Comparison of ENCODE assay signal across 19 cellular contexts in the genomic region with DNA sequence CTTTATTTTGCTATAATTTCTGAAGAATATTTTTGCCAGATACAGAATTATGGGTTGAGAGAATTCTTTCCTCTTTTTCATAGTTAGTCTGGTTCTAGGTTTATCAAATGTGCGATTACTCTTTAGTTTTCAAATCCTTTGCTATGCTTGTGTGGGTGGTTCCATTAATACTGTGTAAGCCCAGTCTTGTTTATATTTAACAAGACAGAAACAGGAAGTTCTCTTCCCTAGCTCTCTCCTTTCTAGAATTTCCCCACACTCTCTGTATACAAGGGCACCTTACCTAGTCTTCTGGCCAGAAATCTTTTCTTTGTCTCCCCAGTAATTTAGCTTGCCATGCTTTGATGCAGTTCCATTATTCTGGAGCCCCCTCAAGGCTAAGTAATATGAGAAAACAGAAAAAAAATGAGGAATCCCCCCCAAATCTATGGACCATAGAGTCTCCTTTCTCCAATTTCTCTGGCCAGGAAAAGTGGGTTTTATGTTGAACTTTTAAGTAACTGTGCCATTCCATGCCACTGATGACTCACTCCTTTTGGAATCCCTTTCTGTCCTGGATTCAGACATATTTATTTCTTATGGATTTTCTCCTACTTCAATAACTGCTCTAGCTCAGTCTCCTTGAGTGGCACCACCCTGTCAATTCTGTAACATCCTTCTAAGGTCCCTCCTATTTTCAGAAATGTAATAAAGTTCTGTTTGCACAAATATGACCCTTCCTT.
DNase-seq lines count a peak whose midpoint lies in the region; ATAC-seq and TF ChIP-seq lines count a peak whose summit lies in the region.
"Had no signal": no experiment of that assay in that cellular context is flagged by ENCODE, and none has a peak within 500 bp of the region (broad histone marks: within the 10 kb centered on the region; RNA-seq: fewer than 3 reads in every experiment).

No MANE protein-coding gene starts in this region.

- TF ChIP-seq POLR2A in gastroesophageal sphincter (IDR thresholded peaks at IDR 0.05): no peak

- H3K36me3 Mint-ChIP-seq in Calu3 (ENCODE audit: insufficient read depth, unreplicated experiment): no peaks in the 10 kb centered on the region
- H3K36me3 Mint-ChIP-seq: IgD-negative memory B cell, immature natural killer cell had no signal

- no peaks in the 10 kb centered on the region for H3K9me3 Mint-ChIP-seq in Calu3 (ENCODE audit: low read depth, unreplicated experiment)

- H3K27me3 Mint-ChIP-seq in Calu3 (ENCODE audit: unreplicated experiment): no peaks in the 10 kb centered on the region
- H3K27me3 Mint-ChIP-seq: IgD-negative memory B cell had no signal

- H2AK5ac ChIP-seq in mesenchymal stem cell (ENCODE audit: low read length, severe bottlenecking): no peak overlapping the region

- H3K4me1 Mint-ChIP-seq in Calu3 (ENCODE audit: low read depth, unreplicated experiment): peaks cover 12% of the 10 kb centered on the region
- H3K4me1 Mint-ChIP-seq: IgD-negative memory B cell, immature natural killer cell had no signal

- H3K9ac ChIP-seq in mesenchymal stem cell (ENCODE audit: low read length): no peak overlapping the region

- no peaks in the 10 kb centered on the region for H3K4me1 ChIP-seq in mesenchymal stem cell (ENCODE audit: control insufficient read depth, insufficient read depth, low read depth, low read length)
- no peaks in the 10 kb centered on the region for H3K4me1 ChIP-seq in gastroesophageal sphincter
- H3K4me1 ChIP-seq: ascending aorta, gastrocnemius medialis had no signal

- H3K36me3 ChIP-seq in MG63 (no peaks in the 10 kb centered on the region), mesenchymal stem cell (ENCODE audit: control insufficient read depth in 1 of 2, insufficient read depth in 2 of 2, low read depth in 1 of 2, low read length in 2 of 2) (no peaks in the 10 kb centered on the region), gastroesophageal sphincter (no peaks in the 10 kb centered on the region)
- H3K36me3 ChIP-seq: ascending aorta, gastrocnemius medialis had no signal

- peak overlapping the region; percentile 18 for H3K27ac Mint-ChIP-seq in Calu3 (ENCODE audit: unreplicated experiment)
- H3K27ac Mint-ChIP-seq: immature natural killer cell had no signal

- H3K79me1 ChIP-seq in mesenchymal stem cell (replicated peaks; ENCODE audit: low read length, poor library complexity, severe bottlenecking): no peaks in the 10 kb centered on the region

- CTCF ChIA-PET in Calu3 (lab: Charles Lee): interaction anchor here (0.6 kb wide), 1 partner anchor 619 kb away, joined by 3 read pairs; no protein-coding TSS in a partner anchor

- H3K14ac ChIP-seq in mesenchymal stem cell (ENCODE audit: low read length in 2 of 2): no peak overlapping the region

- in situ Hi-C loops in astrocyte of the spinal cord (cut with HindIII; ENCODE audit: low sequenced_read_pairs): no loop called here

- no peak for ATAC-seq in GM21786 (IDR thresholded peaks at IDR 0.05; ENCODE audit: unreplicated experiment)
- no peak for ATAC-seq in HG03432 (IDR thresholded peaks at IDR 0.05; ENCODE audit: unreplicated experiment)
- no peak for ATAC-seq in gastroesophageal sphincter
- ATAC-seq: gastrocnemius medialis, right cardiac atrium had no signal

- H3K4me3 Mint-ChIP-seq in Calu3 (ENCODE audit: low read depth, unreplicated experiment): no peak overlapping the region
- H3K4me3 Mint-ChIP-seq: IgD-negative memory B cell, immature natural killer cell had no signal

- no peak for TF ChIP-seq EP300 in gastroesophageal sphincter (IDR thresholded peaks at IDR 0.05)

- no peak overlapping the region for H2BK5ac ChIP-seq in mesenchymal stem cell (ENCODE audit: low read depth, low read length, poor library complexity, severe bottlenecking)

- H3K27me3 ChIP-seq in MG63 (no peaks in the 10 kb centered on the region), mesenchymal stem cell (ENCODE audit: control insufficient read depth in 1 of 2, insufficient read depth in 1 of 2, low read length in 2 of 2) (no peaks in the 10 kb centered on the region), gastroesophageal sphincter (no peaks in the 10 kb centered on the region)
- H3K27me3 ChIP-seq: ascending aorta, gastrocnemius medialis had no signal

- no peak overlapping the region for H4K8ac ChIP-seq in mesenchymal stem cell (ENCODE audit: low read length)

- no peak for DNase-seq in Calu3
- DNase-seq in MG63: peak; percentile 32
- DNase-seq in astrocyte of the spinal cord (ENCODE audit: low read depth, low spot score): peak; percentile 36
- DNase-seq in mesenchymal stem cell: peak; percentile 12
- no peak for DNase-seq in NCI-H748 treated with DMSO at 0.1 percent for 48 hours (lab: John Stamatoyannopoulos, UW)
- DNase-seq: activated effector memory CD4-positive, alpha-beta T cell treated with Interleukin-2 at 50 U/mL for 16 hours; effector CD4-positive, alpha-beta T cell; gastrocnemius medialis; immature natural killer cell; mesendoderm; NCI-H1105 treated with DMSO at 0.1 percent for 48 hours; right cardiac atrium; stimulated activated CD8-positive, alpha-beta memory T cell treated with anti-CD3 and anti-CD28 coated beads, Interleukin-4, amount 100 ng/mL, for 48 hours had no signal

- intact Hi-C loops in Calu3 (cut with micrococcal nuclease; ENCODE audit: unreplicated experiment): no loop called here

- peak overlapping the region; percentile 76 for H3K27ac ChIP-seq in mesenchymal stem cell (ENCODE audit: low read length, poor library complexity, severe bottlenecking)
- no peak overlapping the region for H3K27ac ChIP-seq in gastroesophageal sphincter
- H3K27ac ChIP-seq: ascending aorta, gastrocnemius medialis, VCaP had no signal

- no peak overlapping the region for H3K18ac ChIP-seq in mesenchymal stem cell (ENCODE audit: low read depth in 1 of 2, low read length in 2 of 2)

- no peak overlapping the region for H3K4me3 ChIP-seq in MG63
- H3K4me3 ChIP-seq in astrocyte of the spinal cord (ENCODE audit: low read depth, low read length): no peak overlapping the region
- H3K4me3 ChIP-seq in mesenchymal stem cell (ENCODE audit: insufficient read depth in 1 of 2, low read depth in 1 of 2, low read length in 2 of 2): no peak overlapping the region
- H3K4me3 ChIP-seq in gastroesophageal sphincter: no peak overlapping the region
- H3K4me3 ChIP-seq: ascending aorta, gastrocnemius medialis had no signal

- no TSS peak for BruUV-seq in Calu3 (replicated peaks; lab: Mats Ljungman, UMichigan)

- no CpG with 5 or more reads among the region's 1 CpG for WGBS in mesenchymal stem cell
- WGBS in gastroesophageal sphincter (ENCODE audit: low coverage in 1 of 2), 2 donors: 71 to 86% methylated on average over 1 of the region's 1 CpG

- no peaks in the 10 kb centered on the region for H3K9me3 ChIP-seq in MG63
- no peaks in the 10 kb centered on the region for H3K9me3 ChIP-seq in mesenchymal stem cell (ENCODE audit: control insufficient read depth, low read length)
- no peaks in the 10 kb centered on the region for H3K9me3 ChIP-seq in gastroesophageal sphincter
- H3K9me3 ChIP-seq: ascending aorta, gastrocnemius medialis had no signal

- no peak overlapping the region for H4K91ac ChIP-seq in mesenchymal stem cell (ENCODE audit: low read length)

- H2AFZ ChIP-seq in mesenchymal stem cell (ENCODE audit: low read depth, low read length): no peak overlapping the region

- H2BK12ac ChIP-seq in mesenchymal stem cell (ENCODE audit: low read length in 2 of 2): no peak overlapping the region

- TF ChIP-seq CTCF in Calu3 (IDR thresholded peaks at IDR 0.05; ENCODE audit: unreplicated experiment) (no peak), astrocyte of the spinal cord (IDR thresholded peaks at IDR 0.05; ENCODE audit: low read depth, low read length) (no peak), gastroesophageal sphincter (IDR thresholded peaks at IDR 0.05) (no peak)

- H3K4me2 ChIP-seq in mesenchymal stem cell (ENCODE audit: low read length, poor library complexity, severe bottlenecking): no peak overlapping the region

- H2BK120ac ChIP-seq in mesenchymal stem cell (ENCODE audit: low read depth, low read length): no peak overlapping the region

- H3K23ac ChIP-seq in mesenchymal stem cell (ENCODE audit: low read length in 2 of 2): no peak overlapping the region

- no peak overlapping the region for H3K4ac ChIP-seq in mesenchymal stem cell (ENCODE audit: low read depth in 1 of 2, low read length in 2 of 2)

- H2BK15ac ChIP-seq in mesenchymal stem cell (ENCODE audit: low read depth, poor library complexity, severe bottlenecking): no peak overlapping the region

Comparison
In these comparisons a context has a peak if more than half of its experiments do, and no peak if none do; other contexts are left out.
1. DNase-seq: peak in MG63 (single experiment), astrocyte of the spinal cord (single experiment) and mesenchymal stem cell (single experiment); none in Calu3 (single experiment) and NCI-H748 treated with DMSO at 0.1 percent for 48 hours (single experiment).